In genomic region chr17:59755069-59755468, GRCh38 we compare ENCODE assay signal across 8 cellular contexts. TPM values are rescaled to one million over a fixed set of nuclear protein-coding genes. Genes with fewer than 3 reads are reported as not detected.
A peak's percentile ranks its signal among the peaks of the same experiment; 100 is the strongest.
DNase-seq lines count a peak whose midpoint lies in the region; ATAC-seq, FAIRE-seq and TF ChIP-seq lines count a peak whose summit lies in the region.
"Not testable (repeated sequence)": the region's sequence is repeated elsewhere in the genome, so short reads cannot be mapped to it uniquely, and the experiment has no call there.

No MANE protein-coding gene starts in this region.

- not testable (repeated sequence) for FAIRE-seq in astrocyte (lab: Jason Lieb, UNC); pancreas (lab: Jason Lieb, UNC)

- H3K36me3 Mint-ChIP-seq in HFFc6 (ENCODE audit: low read depth) = peaks cover 15% of the 10 kb centered on the region
- H3K36me3 Mint-ChIP-seq in activated T-cell treated with anti-CD3 and anti-CD28 coated beads, Interleukin-2, amount 50 U/mL, for 4 hours (ENCODE audit: insufficient read depth) = peaks cover 17% of the 10 kb centered on the region
- H3K36me3 Mint-ChIP-seq in astrocyte (ENCODE audit: low read depth, unreplicated experiment) = not testable (repeated sequence)

- not testable (repeated sequence) for DNase-seq in A673 (ENCODE audit: low spot score); HFFc6; SK-N-SH; activated T-cell treated with anti-CD3 and anti-CD28 coated beads, Interleukin-2, amount 50 U/mL, for 4 hours; astrocyte (ENCODE audit: low read depth); foreskin keratinocyte; pancreas

- H3F3A ChIP-seq in SK-N-SH (replicated peaks; ENCODE audit: insufficient read depth) = peaks cover 62% of the 10 kb centered on the region

- not testable (repeated sequence) for TF ChIP-seq EP300 in SK-N-SH (IDR thresholded peaks at IDR 0.05; ENCODE audit: borderline replicate concordance in 1 of 2, low read depth in 1 of 2, low read length in 1 of 2)

- H3K27ac ChIP-seq in A673 (ENCODE audit: low read depth, low read length, poor library complexity, severe bottlenecking) (peak overlapping the region; percentile 72), SK-N-SH (ENCODE audit: low read depth in 2 of 2, low read length in 1 of 2) (peak overlapping the region; percentile 91 to 99; a peak in 3 of 4 replicates), astrocyte (ENCODE audit: low read depth, low read length) (peak overlapping the region; percentile 100), foreskin keratinocyte (peak overlapping the region; percentile 98), pancreas (peak overlapping the region in 3 of 4 donors; percentile 28 to 79 (median 49)), subcutaneous abdominal adipose tissue (ENCODE audit: low read depth, low read length) (peak overlapping the region; percentile 98)

- H3K4me3 Mint-ChIP-seq in HFFc6 (peak overlapping the region; percentile 67), astrocyte (ENCODE audit: unreplicated experiment) (peak overlapping the region; percentile 50)
- peak overlapping the region; percentile 49 for H3K4me3 Mint-ChIP-seq in activated T-cell treated with anti-CD3 and anti-CD28 coated beads, Interleukin-2, amount 50 U/mL, for 4 hours

- H3K79me2 ChIP-seq in SK-N-SH (ENCODE audit: insufficient read depth) (peaks cover 68% of the 10 kb centered on the region), astrocyte (ENCODE audit: insufficient read depth, low read length) (peaks cover 46% of the 10 kb centered on the region)

- not testable (repeated sequence) for TF ChIP-seq CTCF in A673 (conservative IDR thresholded peaks at IDR 0.05; ENCODE audit: low read depth, low read length); HFFc6 (IDR thresholded peaks at IDR 0.05); SK-N-SH (IDR thresholded peaks at IDR 0.05); astrocyte (IDR thresholded peaks at IDR 0.05; ENCODE audit: insufficient read depth, low read depth, low read length); foreskin keratinocyte (conservative IDR thresholded peaks at IDR 0.05); pancreas (IDR thresholded peaks at IDR 0.05)

- not testable (repeated sequence) for H3K4me3 ChIP-seq in A673 (ENCODE audit: low read depth, low read length, poor library complexity, severe bottlenecking); SK-N-SH (ENCODE audit: low read depth in 2 of 2, low read length in 1 of 2); astrocyte (ENCODE audit: insufficient read depth, low read depth, low read length); pancreas; subcutaneous abdominal adipose tissue (ENCODE audit: low read depth in 1 of 5, low read length in 5 of 5)

- H3K9me2 ChIP-seq in SK-N-SH = not testable (repeated sequence)

- not testable (repeated sequence) for H3K36me3 ChIP-seq in A673 (ENCODE audit: insufficient read depth, low read length, poor library complexity, severe bottlenecking); astrocyte (ENCODE audit: insufficient read depth, low read length); pancreas; subcutaneous abdominal adipose tissue (ENCODE audit: control insufficient read depth in 5 of 5, insufficient read depth in 5 of 5, low read length in 5 of 5)
- peaks cover 0 to 26% of the 10 kb centered on the region in 2 experiments for H3K36me3 ChIP-seq in SK-N-SH (replicated peaks in 1 of 2; ENCODE audit: control insufficient read depth in 1 of 2, insufficient read depth in 2 of 2, low read length in 1 of 2)

- peaks cover 14% of the 10 kb centered on the region for H3K9me3 ChIP-seq in A673 (ENCODE audit: low read depth, low read length, poor library complexity, severe bottlenecking)
- not testable (repeated sequence) for H3K9me3 ChIP-seq in SK-N-SH; astrocyte (ENCODE audit: insufficient read depth, low read depth, low read length); pancreas; subcutaneous abdominal adipose tissue (ENCODE audit: control insufficient read depth in 5 of 5, low read length in 5 of 5)

- POLR2A ChIA-PET in A673 (lab: Charles Lee; ENCODE audit: low non-redundant PET); SK-N-SH (lab: Yijun Ruan, JAX): not testable (repeated sequence)

- H3K4me1 ChIP-seq in A673 (ENCODE audit: insufficient read depth, low read length, poor library complexity, severe bottlenecking) (peaks cover 19% of the 10 kb centered on the region), SK-N-SH (ENCODE audit: control insufficient read depth in 1 of 2, insufficient read depth in 2 of 2, low read depth in 1 of 2, low read length in 1 of 2) (peaks cover 0 to 40% of the 10 kb centered on the region in 2 experiments; a peak in 3 of 4 replicates), astrocyte (ENCODE audit: insufficient read depth, low read length) (peaks cover 54% of the 10 kb centered on the region), foreskin keratinocyte (peaks cover 30% of the 10 kb centered on the region), pancreas (peaks cover 4 to 41% (median 22%) of the 10 kb centered on the region in 3 donors), subcutaneous abdominal adipose tissue (ENCODE audit: control insufficient read depth in 5 of 5, insufficient read depth in 5 of 5, low read length in 5 of 5) (peaks cover 2 to 16% (median 14%) of the 10 kb centered on the region in 5 donors)

- not testable (repeated sequence) for ATAC-seq in activated T-cell treated with anti-CD3 and anti-CD28 coated beads, Interleukin-2, amount 50 U/mL, for 4 hours; foreskin keratinocyte; pancreas

- not testable (repeated sequence) for TF ChIP-seq RAD21 in SK-N-SH (IDR thresholded peaks at IDR 0.05; ENCODE audit: low read length)

- CTCF ChIA-PET in A673 (lab: Charles Lee) = interaction anchor here (0.6 to 2.9 kb wide), 3 partner anchors 77 to 88 kb away, joined by 3 to 24 read pairs (median 4); no protein-coding TSS in a partner anchor
- CTCF ChIA-PET in SK-N-SH (lab: Yijun Ruan, JAX) = interaction anchor here (0.6 to 4.6 kb wide), 12 partner anchors 7 to 606 kb away, joined by 3 to 33 read pairs (median 14); partner anchors contain the start of genes RPS6KB1 and TUBD1

- not testable (repeated sequence) for H2AFZ ChIP-seq in SK-N-SH (ENCODE audit: low read depth); astrocyte (ENCODE audit: low read depth, low read length)

- 54% methylated on average over 12 of the region's 12 CpGs for WGBS in SK-N-SH (ENCODE audit: low lambda C conversion rate)
- WGBS in pancreas, 2 donors = 97% methylated on average over 12 of the region's 12 CpGs

- intact Hi-C loops in A673 (cut with micrococcal nuclease; ENCODE audit: unreplicated experiment); pancreas (cut with DNase I): not testable (repeated sequence)

- BruUV-seq in A673 (replicated peaks; lab: Mats Ljungman, UMichigan) = not testable (repeated sequence)

- H3K4me2 ChIP-seq in SK-N-SH (peak overlapping the region; percentile 44), astrocyte (ENCODE audit: low read length) (peak overlapping the region; percentile 32)

- H3K4me1 Mint-ChIP-seq in HFFc6 (ENCODE audit: low read depth) = peaks cover 73% of the 10 kb centered on the region
- peaks cover 62% of the 10 kb centered on the region for H3K4me1 Mint-ChIP-seq in activated T-cell treated with anti-CD3 and anti-CD28 coated beads, Interleukin-2, amount 50 U/mL, for 4 hours (ENCODE audit: low read depth)
- peaks cover 62% of the 10 kb centered on the region for H3K4me1 Mint-ChIP-seq in astrocyte (ENCODE audit: low read depth, unreplicated experiment)

- H3K27ac Mint-ChIP-seq in HFFc6 = peak overlapping the region; percentile 82
- H3K27ac Mint-ChIP-seq in astrocyte (ENCODE audit: unreplicated experiment) = peak overlapping the region; percentile 98

- not testable (repeated sequence) for H3K27me3 Mint-ChIP-seq in HFFc6 (ENCODE audit: insufficient read depth); activated T-cell treated with anti-CD3 and anti-CD28 coated beads, Interleukin-2, amount 50 U/mL, for 4 hours (ENCODE audit: low read depth); astrocyte (ENCODE audit: low read depth, unreplicated experiment)

- H3K9me3 Mint-ChIP-seq in HFFc6; activated T-cell treated with anti-CD3 and anti-CD28 coated beads, Interleukin-2, amount 50 U/mL, for 4 hours; astrocyte (ENCODE audit: unreplicated experiment): not testable (repeated sequence)

- peak overlapping the region; percentile 89 for H3K9ac ChIP-seq in SK-N-SH
- peak overlapping the region; percentile 85 for H3K9ac ChIP-seq in astrocyte (ENCODE audit: low read length)
- not testable (repeated sequence) for H3K9ac ChIP-seq in subcutaneous abdominal adipose tissue (ENCODE audit: low read length in 5 of 5)

- not testable (repeated sequence) for H3K27me3 ChIP-seq in A673 (replicated peaks; ENCODE audit: insufficient read depth, low read depth, low read length, poor library complexity); SK-N-SH (ENCODE audit: insufficient read depth); astrocyte (ENCODE audit: insufficient read depth, low read length); foreskin keratinocyte; pancreas; subcutaneous abdominal adipose tissue (ENCODE audit: control insufficient read depth in 5 of 5, insufficient read depth in 4 of 5, low read length in 5 of 5)

- not testable (repeated sequence) for H4K20me1 ChIP-seq in SK-N-SH (ENCODE audit: insufficient read depth); astrocyte (ENCODE audit: insufficient read depth, low read length)

RNA-seq across cellular contexts. Expression of gene VMP1, which starts 47.6 kb away (rescaled TPM):
- 107 and 110 TPM in 2 replicates for total RNA-seq in A673 (2021)
- 100 to 1,000 TPM; 121 to 155 (median 149) TPM for total RNA-seq in HFFc6 (2021; fragmentation: NEBNext Ultra II Directional; extraction: Animal tissue kit (Norgen Biotek cat#: 25700))
- polyA plus RNA-seq in SK-N-SH (2012; rRNA removed) = 169 and 338 TPM in 2 replicates
- 92.0 and 104 TPM in 2 replicates for polyA plus RNA-seq in SK-N-SH (2012; cell fraction: cytosol; rRNA removed)
- 660 and 1,365 TPM in 2 replicates for polyA plus RNA-seq in SK-N-SH (2012; cell fraction: nucleus; rRNA removed)
- total RNA-seq in activated T-cell treated with anti-CD3 and anti-CD28 coated beads, Interleukin-2, amount 50 U/mL, for 4 hours = 100 to 1,000 TPM; 128 to 138 (median 134) TPM
- total RNA-seq in astrocyte = 288 and 314 TPM in 2 replicates
- 141 and 161 TPM in 2 replicates for total RNA-seq in foreskin keratinocyte
- polyA plus RNA-seq in foreskin keratinocyte = 77.5 and 79.2 TPM in 2 replicates
- 100 to 1,000 TPM in 2 of 6 donors, 10 to 100 TPM in 4; 55.5 to 177 (median 92.5) TPM for total RNA-seq in pancreas
- 10 to 100 TPM; 70.4 to 92.6 TPM for polyA plus RNA-seq in pancreas

RNA-seq across cellular contexts. Expression of gene PTRH2, which starts 47.8 kb away (rescaled TPM):
- total RNA-seq in A673 (2021) (46.8 and 50.3 TPM in 2 replicates), astrocyte (34.5 and 36.3 TPM in 2 replicates), foreskin keratinocyte (24.9 and 38.2 TPM in 2 replicates), pancreas (10 to 100 TPM in 1 of 6 donors, 1 to 10 TPM in 5; 5.5 to 11.4 (median 9.3) TPM)
- 10 to 100 TPM; 20.7 to 31.8 (median 23.0) TPM for total RNA-seq in HFFc6 (2021; fragmentation: NEBNext Ultra II Directional; extraction: Animal tissue kit (Norgen Biotek cat#: 25700))
- polyA plus RNA-seq in SK-N-SH (2012; rRNA removed) (101 and 140 TPM in 2 replicates), foreskin keratinocyte (58.5 and 62.5 TPM in 2 replicates), pancreas (10 to 100 TPM; 17.6 to 23.8 TPM)
- polyA plus RNA-seq in SK-N-SH (2012; cell fraction: cytosol; rRNA removed) = 135 and 161 TPM in 2 replicates
- polyA plus RNA-seq in SK-N-SH (2012; cell fraction: nucleus; rRNA removed) = 53.0 and 94.5 TPM in 2 replicates
- 10 to 100 TPM; 45.4 to 50.9 (median 47.4) TPM for total RNA-seq in activated T-cell treated with anti-CD3 and anti-CD28 coated beads, Interleukin-2, amount 50 U/mL, for 4 hours

Comparison
In these comparisons a context has a peak if more than half of its experiments do, and no peak if none do; other contexts are left out.
1. H3K27ac ChIP-seq: peak in every context shown above with its lines; median percentile 100 in astrocyte; 98 in foreskin keratinocyte; 98 in subcutaneous abdominal adipose tissue; 95 in SK-N-SH; 72 in A673; 49 in pancreas.